ENCODE assay signal across 10 cellular contexts in the genomic region with DNA sequence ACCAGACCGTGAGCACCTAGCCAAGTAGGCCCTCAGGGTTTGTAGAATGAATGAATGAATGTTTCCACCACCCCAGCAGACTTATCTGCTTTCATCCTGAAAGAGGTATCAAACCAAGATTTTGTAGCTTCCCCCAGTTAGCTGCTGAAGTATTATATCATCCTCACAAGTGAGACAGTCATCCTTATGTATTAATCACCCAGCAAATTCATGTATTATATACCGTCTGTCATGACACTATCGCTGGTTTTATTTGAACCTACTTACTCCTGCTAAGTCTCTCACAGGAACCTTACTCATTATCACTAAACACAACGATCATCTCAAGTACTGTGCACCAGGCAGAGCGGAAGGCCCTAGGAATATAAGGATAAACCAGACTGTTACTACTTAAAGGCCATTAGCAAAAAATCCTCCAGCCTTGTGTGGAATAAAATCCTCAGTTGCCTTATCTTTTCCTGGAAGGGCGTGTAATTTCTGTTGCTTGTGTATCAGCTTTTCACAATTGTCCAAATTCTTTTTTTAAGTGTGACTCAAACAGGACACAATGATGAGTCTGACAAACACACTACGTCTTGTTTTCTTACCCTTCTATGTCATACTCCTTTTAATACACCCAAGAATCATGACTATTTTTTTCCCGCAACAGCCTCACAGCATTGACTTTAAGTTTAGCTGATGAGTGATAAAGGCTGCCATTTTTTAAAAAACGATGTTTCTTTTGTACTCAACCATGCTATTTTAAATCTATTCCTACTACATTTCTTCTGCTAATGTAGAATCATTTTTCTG.
DNase-seq lines count a peak whose midpoint lies in the region; ATAC-seq, FAIRE-seq and TF ChIP-seq lines count a peak whose summit lies in the region.
"Had no signal": no experiment of that assay in that cellular context is flagged by ENCODE, and none has a peak within 500 bp of the region (broad histone marks: within the 10 kb centered on the region; RNA-seq: fewer than 3 reads in every experiment).

No MANE protein-coding gene starts in this region.

- DNase-seq in Caco-2 (no peak), Peyer's patch (no peak), natural killer cell (no peak), ACHN (no peak), H54 (ENCODE audit: insufficient read length, low spot score) (no peak), progenitor cell of endocrine pancreas (ENCODE audit: low spot score, unreplicated experiment) (no peak), GM19239 (ENCODE audit: insufficient read length, low spot score) (no peak)
- no peak for DNase-seq in central memory CD8-positive, alpha-beta T cell (ENCODE audit: low spot score in 2 of 2)
- DNase-seq: kidney, NCI-H82 had no signal

- no TSS peak for BruUV-seq in Caco-2 (replicated peaks; lab: Mats Ljungman, UMichigan)

- no peak for TF ChIP-seq CTCF in Caco-2 (IDR thresholded peaks at IDR 0.05; ENCODE audit: insufficient read depth in 1 of 2, low read depth in 1 of 2, low read length in 1 of 2, severe bottlenecking in 1 of 2, unreplicated experiment in 1 of 2)
- TF ChIP-seq CTCF in Peyer's patch (IDR thresholded peaks at IDR 0.05), result no peak
- TF ChIP-seq CTCF in natural killer cell (IDR thresholded peaks at IDR 0.05), result no peak
- no peak for TF ChIP-seq CTCF in progenitor cell of endocrine pancreas (IDR thresholded peaks at IDR 0.05; ENCODE audit: unreplicated experiment)

- H3K4me1 ChIP-seq in Caco-2 (peaks cover 19% of the 10 kb centered on the region), Peyer's patch (peaks cover 0 to 64% (median 10%) of the 10 kb centered on the region in 4 donors)

- intact Hi-C loops in Caco-2 (cut with micrococcal nuclease; ENCODE audit: unreplicated experiment) (no loop called here), natural killer cell (cut with micrococcal nuclease) (loop anchor here (5.0 kb wide), 1 partner anchor 327 kb away; no protein-coding TSS in a partner anchor)

- H3K9me3 ChIP-seq in Caco-2 (no peaks in the 10 kb centered on the region), Peyer's patch (no peaks in the 10 kb centered on the region)

- H3K4me1 Mint-ChIP-seq in Caco-2 (ENCODE audit: low read depth, unreplicated experiment) (peaks cover 31% of the 10 kb centered on the region), natural killer cell (peaks cover 59 to 61% of the 10 kb centered on the region in 2 donors), progenitor cell of endocrine pancreas (ENCODE audit: low read depth) (peaks cover 10% of the 10 kb centered on the region)
- H3K4me1 Mint-ChIP-seq in central memory CD8-positive, alpha-beta T cell, result peaks cover 80% of the 10 kb centered on the region

- H3K36me3 ChIP-seq in Caco-2 (ENCODE audit: control insufficient read depth, insufficient read depth, low read length) (no peaks in the 10 kb centered on the region; the same call in 1 of the 2 replicates), Peyer's patch (peaks cover 0 to 8% (median 0%) of the 10 kb centered on the region in 3 donors)

- CTCF ChIA-PET in Caco-2 (lab: Charles Lee), result no interaction called here

- in situ Hi-C loops in ACHN (cut with HindIII; ENCODE audit: low pct_ligation_motif_present, low pct_unique_long_range_greater_than_20kb, low sequenced_read_pairs), result no loop called here

- H3K9me3 Mint-ChIP-seq in Caco-2 (ENCODE audit: unreplicated experiment), result no peaks in the 10 kb centered on the region
- no peaks in the 10 kb centered on the region for H3K9me3 Mint-ChIP-seq in central memory CD8-positive, alpha-beta T cell
- no peaks in the 10 kb centered on the region for H3K9me3 Mint-ChIP-seq in natural killer cell
- H3K9me3 Mint-ChIP-seq in progenitor cell of endocrine pancreas (ENCODE audit: low read depth), result no peaks in the 10 kb centered on the region

- H3K4me3 Mint-ChIP-seq in Caco-2 (ENCODE audit: unreplicated experiment), result peak overlapping the region; percentile 94
- H3K4me3 Mint-ChIP-seq in central memory CD8-positive, alpha-beta T cell, result peak overlapping the region; percentile 83
- no peak overlapping the region for H3K4me3 Mint-ChIP-seq in natural killer cell
- no peak overlapping the region for H3K4me3 Mint-ChIP-seq in progenitor cell of endocrine pancreas (ENCODE audit: low read depth)

- POLR2A ChIA-PET in Caco-2 (lab: Charles Lee), result no interaction called here

- H3K36me3 Mint-ChIP-seq in Caco-2 (ENCODE audit: insufficient read depth, unreplicated experiment) (peaks cover 5% of the 10 kb centered on the region), natural killer cell (no peaks in the 10 kb centered on the region), progenitor cell of endocrine pancreas (ENCODE audit: insufficient read depth) (no peaks in the 10 kb centered on the region)
- peaks cover 51% of the 10 kb centered on the region for H3K36me3 Mint-ChIP-seq in central memory CD8-positive, alpha-beta T cell (ENCODE audit: insufficient read depth)

- H3K27me3 Mint-ChIP-seq in Caco-2 (ENCODE audit: insufficient read depth, unreplicated experiment), result no peaks in the 10 kb centered on the region
- no peaks in the 10 kb centered on the region for H3K27me3 Mint-ChIP-seq in central memory CD8-positive, alpha-beta T cell
- H3K27me3 Mint-ChIP-seq in natural killer cell (ENCODE audit: low read depth in 2 of 2), result no peaks in the 10 kb centered on the region
- peaks cover 3% of the 10 kb centered on the region for H3K27me3 Mint-ChIP-seq in progenitor cell of endocrine pancreas

- TF ChIP-seq POLR2A in Peyer's patch (IDR thresholded peaks at IDR 0.05) (no peak), H54 (IDR thresholded peaks at IDR 0.05; ENCODE audit: low read depth, low read length) (no peak)

- peak overlapping the region; percentile 95 for H3K27ac Mint-ChIP-seq in Caco-2 (ENCODE audit: unreplicated experiment)
- H3K27ac Mint-ChIP-seq in central memory CD8-positive, alpha-beta T cell (ENCODE audit: low read depth), result peak overlapping the region; percentile 96
- H3K27ac Mint-ChIP-seq in natural killer cell, result peak overlapping the region; percentile 92 to 93
- H3K27ac Mint-ChIP-seq in progenitor cell of endocrine pancreas, result no peak overlapping the region

- H3K4me3 ChIP-seq in Caco-2 (ENCODE audit: low read depth, low read length) (no peak overlapping the region), Peyer's patch (peak overlapping the region in 2 of 4 donors; percentile 51 to 52)

- no peak for FAIRE-seq in H54 (lab: Jason Lieb, UNC)
- no peak for FAIRE-seq in GM19239 (lab: Jason Lieb, UNC)
- FAIRE-seq: kidney had no signal

- H3K27me3 ChIP-seq in Caco-2 (replicated peaks; ENCODE audit: control insufficient read depth, insufficient read depth, low read length) (no peaks in the 10 kb centered on the region), Peyer's patch (no peaks in the 10 kb centered on the region)

- H3K27ac ChIP-seq in Peyer's patch, result peak overlapping the region in 3 of 4 donors; percentile 0 to 85 (median 57)

- ATAC-seq in central memory CD8-positive, alpha-beta T cell (replicated peaks; ENCODE audit: extremely low read depth, poor library complexity, severe bottlenecking), result no peak
- no peak for ATAC-seq in natural killer cell

Comparison
In these comparisons a context has a peak if more than half of its experiments do, and no peak if none do; other contexts are left out.
1. H3K4me3 Mint-ChIP-seq: peak in Caco-2 (single experiment) and central memory CD8-positive, alpha-beta T cell (single experiment); none in natural killer cell (single experiment) and progenitor cell of endocrine pancreas (single experiment).